ENCODE assay signal across 8 cellular contexts in the genomic region with DNA sequence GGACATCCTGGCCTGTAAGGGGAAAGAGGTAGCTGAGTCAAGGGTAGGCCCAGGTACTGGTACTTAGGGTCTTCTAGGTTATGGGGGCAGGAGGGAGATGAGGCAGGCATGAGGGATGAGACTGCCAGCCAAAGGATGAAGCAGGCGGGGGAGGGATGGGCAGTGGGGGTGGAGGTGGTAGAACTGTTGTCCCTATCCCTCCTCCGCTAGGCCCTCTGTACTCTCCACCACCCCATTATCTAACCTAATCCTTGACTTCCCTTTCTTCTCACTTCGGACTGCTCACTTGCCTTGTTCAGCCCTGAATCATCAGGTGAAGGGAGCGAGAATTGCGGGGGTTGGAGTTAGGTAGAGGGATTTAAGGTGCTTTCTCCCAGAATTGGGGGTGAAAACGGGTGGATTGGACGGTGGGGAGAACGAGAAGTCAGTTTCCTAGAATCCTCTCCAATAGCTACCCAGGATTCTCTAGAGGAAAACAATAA. TPM values are rescaled to one million over a fixed set of nuclear protein-coding genes. Genes with fewer than 3 reads are reported as not detected.
DNase-seq lines count a peak whose midpoint lies in the region; ATAC-seq and TF ChIP-seq lines count a peak whose summit lies in the region.

No MANE protein-coding gene starts in this region.

- peak; percentile 9 for ATAC-seq in activated CD8-positive, alpha-beta T cell treated with anti-CD3 and anti-CD28 coated beads for 36 hours
- peak; percentile 18 for ATAC-seq in stimulated activated memory B cell treated with anti-CD40 and anti-IgM and Interleukin-4, amounts not matched to agents 10 μg/mL and 1 μg/mL and 100 μg/mL, for 72 hours
- no peak for ATAC-seq in GM19467 (IDR thresholded peaks at IDR 0.05; ENCODE audit: unreplicated experiment)

- H3K4me1 Mint-ChIP-seq in activated CD8-positive, alpha-beta T cell treated with anti-CD3 and anti-CD28 coated beads for 36 hours (ENCODE audit: low read depth): peaks cover 35% of the 10 kb centered on the region
- H3K4me1 Mint-ChIP-seq in stimulated activated memory B cell treated with anti-CD40 and anti-IgM and Interleukin-4, amounts not matched to agents 10 μg/mL and 1 μg/mL and 100 μg/mL, for 72 hours: peaks cover 27% of the 10 kb centered on the region

- no CpG with 5 or more reads among the region's 8 CpGs for WGBS in iPS DF 6.9 (ENCODE audit: insufficient coverage, insufficient read length)

- intact Hi-C loops in activated CD8-positive, alpha-beta T cell treated with anti-CD3 and anti-CD28 coated beads for 36 hours (cut with micrococcal nuclease): no loop called here

- POLR2A ChIA-PET in activated CD8-positive, alpha-beta T cell treated with anti-CD3 and anti-CD28 coated beads for 36 hours (lab: Charles Lee): interaction anchor here (0.8 to 3.8 kb wide), 9 partner anchors 8 to 116 kb away, joined by 3 to 28 read pairs (median 4); a partner anchor contains a TSS

- DNase-seq in SKM-1 (lab: John Stamatoyannopoulos, UW; ENCODE audit: unreplicated experiment) (peak; percentile 10), SKM-1 treated with dmso at 0.1 percent for 144 hours (lab: John Stamatoyannopoulos, UW; ENCODE audit: unreplicated experiment) (no peak), iPS DF 6.9 (ENCODE audit: low read depth, low spot score) (no peak), NCI-H1092 (lab: John Stamatoyannopoulos, UW) (no peak)
- no peak for DNase-seq in activated CD8-positive, alpha-beta T cell treated with anti-CD3 and anti-CD28 coated beads for 36 hours
- no peak for DNase-seq in stimulated activated CD4-positive, alpha-beta T cell treated with anti-CD3 and anti-CD28 coated beads, Interleukin-15, amount 100 ng/mL, for 24 hours

- peaks cover 4% of the 10 kb centered on the region; the same call in 1 of the 2 replicates for H3K4me1 ChIP-seq in iPS DF 6.9 (ENCODE audit: control insufficient read depth, insufficient read depth, low read length)

- H3K27me3 ChIP-seq in iPS DF 6.9 (ENCODE audit: control insufficient read depth, insufficient read depth, low read length): no peaks in the 10 kb centered on the region

- no peaks in the 10 kb centered on the region for H3K36me3 ChIP-seq in iPS DF 6.9 (ENCODE audit: control insufficient read depth, insufficient read depth, low read length)

- peak overlapping the region; percentile 86 for H3K4me3 Mint-ChIP-seq in activated CD8-positive, alpha-beta T cell treated with anti-CD3 and anti-CD28 coated beads for 36 hours
- H3K4me3 Mint-ChIP-seq in stimulated activated memory B cell treated with anti-CD40 and anti-IgM and Interleukin-4, amounts not matched to agents 10 μg/mL and 1 μg/mL and 100 μg/mL, for 72 hours: peak overlapping the region; percentile 92

- no peak overlapping the region for H3K27ac ChIP-seq in iPS DF 6.9 (ENCODE audit: low read length)

- H3K4me3 ChIP-seq in iPS DF 6.9 (ENCODE audit: low read length): peak overlapping the region; percentile 59; the same call in 1 of the 2 replicates

- no peaks in the 10 kb centered on the region for H3K9me3 ChIP-seq in iPS DF 6.9 (ENCODE audit: control insufficient read depth, insufficient read depth, low read length)

- peaks cover 9% of the 10 kb centered on the region for H3K36me3 Mint-ChIP-seq in activated CD8-positive, alpha-beta T cell treated with anti-CD3 and anti-CD28 coated beads for 36 hours (ENCODE audit: low read depth)
- peaks cover 6% of the 10 kb centered on the region for H3K36me3 Mint-ChIP-seq in stimulated activated memory B cell treated with anti-CD40 and anti-IgM and Interleukin-4, amounts not matched to agents 10 μg/mL and 1 μg/mL and 100 μg/mL, for 72 hours

- CTCF ChIA-PET in activated CD8-positive, alpha-beta T cell treated with anti-CD3 and anti-CD28 coated beads for 36 hours (lab: Charles Lee): interaction anchor here (0.9 to 3.3 kb wide), 8 partner anchors 9 to 215 kb away, joined by 3 to 13 read pairs (median 4); a partner anchor contains a TSS

- peak overlapping the region; percentile 99 for H3K27ac Mint-ChIP-seq in activated CD8-positive, alpha-beta T cell treated with anti-CD3 and anti-CD28 coated beads for 36 hours
- peak overlapping the region; percentile 100 for H3K27ac Mint-ChIP-seq in stimulated activated memory B cell treated with anti-CD40 and anti-IgM and Interleukin-4, amounts not matched to agents 10 μg/mL and 1 μg/mL and 100 μg/mL, for 72 hours

- no peaks in the 10 kb centered on the region for H3K27me3 Mint-ChIP-seq in activated CD8-positive, alpha-beta T cell treated with anti-CD3 and anti-CD28 coated beads for 36 hours
- H3K27me3 Mint-ChIP-seq in stimulated activated memory B cell treated with anti-CD40 and anti-IgM and Interleukin-4, amounts not matched to agents 10 μg/mL and 1 μg/mL and 100 μg/mL, for 72 hours: no peaks in the 10 kb centered on the region

- no peaks in the 10 kb centered on the region for H3K9me3 Mint-ChIP-seq in activated CD8-positive, alpha-beta T cell treated with anti-CD3 and anti-CD28 coated beads for 36 hours
- no peaks in the 10 kb centered on the region for H3K9me3 Mint-ChIP-seq in stimulated activated memory B cell treated with anti-CD40 and anti-IgM and Interleukin-4, amounts not matched to agents 10 μg/mL and 1 μg/mL and 100 μg/mL, for 72 hours

- no peak for TF ChIP-seq CTCF in activated CD8-positive, alpha-beta T cell treated with anti-CD3 and anti-CD28 coated beads for 36 hours (IDR thresholded peaks at IDR 0.05)

RNA-seq across cellular contexts. Expression of a gene that starts 0.6 kb away (rescaled TPM):
- total RNA-seq in activated CD8-positive, alpha-beta T cell treated with anti-CD3 and anti-CD28 coated beads for 36 hours: 10 to 100 TPM; 55.7 to 69.0 TPM

RNA-seq across cellular contexts. Expression of a gene that starts 5.4 kb away (rescaled TPM):
- total RNA-seq in activated CD8-positive, alpha-beta T cell treated with anti-CD3 and anti-CD28 coated beads for 36 hours: 10 to 100 TPM; 41.3 to 41.5 TPM

RNA-seq across cellular contexts. Expression of a gene that starts 17.4 kb away (rescaled TPM):
- 10 to 100 TPM; 81.0 to 81.7 TPM for total RNA-seq in activated CD8-positive, alpha-beta T cell treated with anti-CD3 and anti-CD28 coated beads for 36 hours

RNA-seq across cellular contexts. Expression of a gene that starts 26.7 kb away (rescaled TPM):
- total RNA-seq in activated CD8-positive, alpha-beta T cell treated with anti-CD3 and anti-CD28 coated beads for 36 hours: 10 to 100 TPM; 64.4 to 69.7 TPM

RNA-seq across cellular contexts. Expression of a gene that starts 29.4 kb away (rescaled TPM):
- not detected for total RNA-seq in activated CD8-positive, alpha-beta T cell treated with anti-CD3 and anti-CD28 coated beads for 36 hours
